Comparison of ENCODE assay signal across 8 cellular contexts in genomic region chr11:117098269-117099231, GRCh38. TPM values are rescaled to one million over a fixed set of nuclear protein-coding genes. Genes with fewer than 3 reads are reported as not detected.
DNase-seq lines count a peak whose midpoint lies in the region; ATAC-seq and TF ChIP-seq lines count a peak whose summit lies in the region.

Gene SIK3 (minus strand): TSS chr11:117098428. CDS start chr11:117098415, 13 bp downstream.

- H3K9me3 ChIP-seq in HUES48 (ENCODE audit: control insufficient read depth, insufficient read depth, low read length) (no peaks in the 10 kb centered on the region), endodermal cell (ENCODE audit: control insufficient read depth, low read length) (no peaks in the 10 kb centered on the region)

- no peaks in the 10 kb centered on the region for H3K36me3 ChIP-seq in HUES48 (ENCODE audit: control insufficient read depth, insufficient read depth, low read length)
- H3K36me3 ChIP-seq in endodermal cell (ENCODE audit: control insufficient read depth, insufficient read depth, low read length), result peaks cover 4% of the 10 kb centered on the region

- peak; percentile 46 for TF ChIP-seq CTCF in endodermal cell (conservative IDR thresholded peaks at IDR 0.05)

- H3K27ac Mint-ChIP-seq in endodermal cell, result peak within 1 kb of the TSS; percentile 98

- peak within 1 kb of the TSS; percentile 98 for H3K4me3 Mint-ChIP-seq in endodermal cell

- H3K27me3 ChIP-seq in HUES48 (ENCODE audit: control insufficient read depth, insufficient read depth, low read length) (no peaks in the 10 kb centered on the region), endodermal cell (ENCODE audit: control insufficient read depth, insufficient read depth, low read length, poor library complexity, severe bottlenecking) (no peaks in the 10 kb centered on the region)

- H3K4me1 ChIP-seq in HUES48 (ENCODE audit: control insufficient read depth, insufficient read depth, low read length), result peaks cover 32% of the 10 kb centered on the region
- peaks cover 10% of the 10 kb centered on the region for H3K4me1 ChIP-seq in endodermal cell (ENCODE audit: control insufficient read depth, insufficient read depth, low read length)

- DNase-seq in CMK (ENCODE audit: low read depth), result peak; percentile 85
- peak; percentile 79 for DNase-seq in NOMO-1 treated with dmso at 0.1 percent for 144 hours (lab: John Stamatoyannopoulos, UW; ENCODE audit: unreplicated experiment)
- DNase-seq in activated CD8-positive, alpha-beta memory T cell treated with anti-CD3 and anti-CD28 coated beads, Interleukin-2, amount 50 U/mL, for 24 hours (ENCODE audit: extremely low read depth), result peak; percentile 61
- peak; percentile 95 for DNase-seq in endodermal cell
- DNase-seq in midbrain (lab: John Stamatoyannopoulos, UW), result peak; percentile 97
- DNase-seq in stimulated activated CD8-positive, alpha-beta memory T cell treated with anti-CD3 and anti-CD28 coated beads, Interleukin-15, amount 100 ng/mL, for 48 hours (ENCODE audit: low read depth in 2 of 2), result peak; percentile 86 to 92

- H3K4me1 Mint-ChIP-seq in endodermal cell, result peaks cover 55% of the 10 kb centered on the region

- H3K27me3 Mint-ChIP-seq in endodermal cell (ENCODE audit: insufficient read depth), result no peaks in the 10 kb centered on the region

- H3K9ac ChIP-seq in HUES48 (ENCODE audit: low read depth, low read length), result peak within 1 kb of the TSS; percentile 85
- peak within 1 kb of the TSS; percentile 91 for H3K9ac ChIP-seq in endodermal cell (ENCODE audit: extremely low read depth, low read length, poor library complexity, severe bottlenecking)

- ATAC-seq in GM21367 (IDR thresholded peaks at IDR 0.05; ENCODE audit: unreplicated experiment), result peak; percentile 64

- H3K27ac ChIP-seq in HUES48 (ENCODE audit: low read depth, low read length), result peak within 1 kb of the TSS; percentile 87
- peak within 1 kb of the TSS; percentile 93 for H3K27ac ChIP-seq in endodermal cell (ENCODE audit: low read depth, low read length)

- WGBS in endodermal cell (ENCODE audit: insufficient coverage in 1 of 2, insufficient read length in 1 of 2), 2 experiments, result 7 to 8% methylated on average over 10 to 62 of the region's 78 CpGs

- peak within 1 kb of the TSS; percentile 98 for H3K4me3 ChIP-seq in HUES48 (ENCODE audit: low read depth, low read length)
- H3K4me3 ChIP-seq in endodermal cell (ENCODE audit: low read length), result peak within 1 kb of the TSS; percentile 97

- H3K9me3 Mint-ChIP-seq in endodermal cell, result no peaks in the 10 kb centered on the region

- H3K36me3 Mint-ChIP-seq in endodermal cell (ENCODE audit: low read depth), result peaks cover 2% of the 10 kb centered on the region

RNA-seq across cellular contexts. Expression of gene SIK3, which starts in this region (rescaled TPM):
- total RNA-seq in endodermal cell, result 10 to 100 TPM; 37.2 to 43.5 TPM
- 19.5 TPM for polyA plus RNA-seq in endodermal cell (2013, experiment 1 of 2)
- 19.3 TPM for polyA plus RNA-seq in endodermal cell (2013, experiment 2 of 2)

Comparison
In these comparisons a context has a peak if more than half of its experiments do, and no peak if none do; other contexts are left out.
1. Peak in every context shown above with its lines: DNase-seq, ATAC-seq, H3K4me3 ChIP-seq and H3K27ac ChIP-seq.